ENCODE assay signal across 8 cellular contexts in genomic region chr5:82641362-82641988, GRCh38.
DNase-seq lines count a peak whose midpoint lies in the region; ATAC-seq and TF ChIP-seq lines count a peak whose summit lies in the region.

No MANE protein-coding gene starts in this region.

- H3K9me3 ChIP-seq in OCI-LY1 (ENCODE audit: low read length): no peaks in the 10 kb centered on the region

- H3K9ac ChIP-seq in OCI-LY1 (ENCODE audit: low read length): no peak overlapping the region

- H3K4me3 ChIP-seq in Jurkat, Clone E6-1 (ENCODE audit: low read length): no peak overlapping the region
- H3K4me3 ChIP-seq in OCI-LY1 (ENCODE audit: low read depth, low read length, poor library complexity, severe bottlenecking) (no peak overlapping the region), brain microvascular endothelial cell (ENCODE audit: low read depth, low read length) (no peak overlapping the region)

- H3K4me2 ChIP-seq in OCI-LY1 (ENCODE audit: low read length): no peak overlapping the region

- in situ Hi-C loops in brain microvascular endothelial cell (cut with HindIII; ENCODE audit: low pct_ligation_motif_present, low sequenced_read_pairs): no loop called here

- ATAC-seq in GM21528 (IDR thresholded peaks at IDR 0.05; ENCODE audit: low FRiP score, unreplicated experiment) (peak; percentile 66), HG02571 (IDR thresholded peaks at IDR 0.05; ENCODE audit: unreplicated experiment) (no peak)

- H3K4me1 ChIP-seq in OCI-LY1 (ENCODE audit: insufficient read depth, low read length, severe bottlenecking): no peaks in the 10 kb centered on the region

- TF ChIP-seq CTCF in OCI-LY1 (IDR thresholded peaks at IDR 0.05; ENCODE audit: low read length) (peak; percentile 56), brain microvascular endothelial cell (IDR thresholded peaks at IDR 0.05; ENCODE audit: low read depth, low read length, missing control alignments) (peak; percentile 69)

- no peak overlapping the region for H2AFZ ChIP-seq in OCI-LY1 (ENCODE audit: low read length)

- H3K27ac ChIP-seq in OCI-LY1 (ENCODE audit: low read depth, low read length, poor library complexity, severe bottlenecking): no peak overlapping the region
- H3K27ac ChIP-seq in brain microvascular endothelial cell: no peak overlapping the region

- H3K36me3 ChIP-seq in OCI-LY1 (ENCODE audit: insufficient read depth, low read length) (no peaks in the 10 kb centered on the region), brain microvascular endothelial cell (replicated peaks) (no peaks in the 10 kb centered on the region)

- no peaks in the 10 kb centered on the region for H3F3A ChIP-seq in OCI-LY1 (ENCODE audit: insufficient read depth, low read length)

- no peaks in the 10 kb centered on the region for H4K20me1 ChIP-seq in OCI-LY1 (ENCODE audit: insufficient read depth, low read length)

- no peaks in the 10 kb centered on the region for H3K79me2 ChIP-seq in OCI-LY1 (ENCODE audit: insufficient read depth, low read length)

- no peaks in the 10 kb centered on the region for H3K9me2 ChIP-seq in OCI-LY1 (ENCODE audit: low read depth, low read length)

- peak; percentile 79 for DNase-seq in GM04504 (ENCODE audit: low read depth)
- peak; percentile 64 for DNase-seq in Jurkat, Clone E6-1 (ENCODE audit: low read depth, low spot score)
- peak; percentile 85 for DNase-seq in brain microvascular endothelial cell
- peak; percentile 67 for DNase-seq in iPS-NIHi11 (ENCODE audit: low spot score)
- peak; percentile 76 for DNase-seq in smooth muscle cell of the brain vasculature (ENCODE audit: low read depth, low spot score)

- H3K27me3 ChIP-seq in OCI-LY1 (ENCODE audit: insufficient read depth, low read length) (no peaks in the 10 kb centered on the region), brain microvascular endothelial cell (replicated peaks) (no peaks in the 10 kb centered on the region)
